Comparison of ENCODE assay signal across 1 cellular context in the genomic region with DNA sequence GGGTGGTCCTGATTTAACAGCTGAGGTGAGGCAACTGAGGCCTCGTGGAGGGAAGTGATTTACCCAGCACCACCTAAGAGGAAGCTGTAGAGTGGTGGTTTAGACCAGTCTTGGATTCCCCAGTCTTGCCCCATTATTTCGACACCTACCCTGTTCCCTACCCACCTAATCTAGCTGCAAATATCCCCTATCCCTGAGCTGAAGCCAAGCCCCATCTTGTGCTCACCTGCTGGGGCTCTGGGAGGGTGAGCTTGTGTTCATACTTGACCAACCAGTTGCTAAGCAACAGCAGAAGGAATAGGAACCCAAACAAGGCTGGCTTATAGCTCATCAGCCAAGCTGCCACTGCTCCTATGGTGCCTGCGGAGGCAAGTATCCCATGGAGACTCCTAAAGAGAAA.
TF ChIP-seq lines count a peak whose summit lies in the region.

No MANE protein-coding gene starts in this region.

TF ChIP-seq in HepG2, 621 proteins besides CTCF, POLR2A, EP300 and RAD21:
- TF ChIP-seq RFX3 (CRISPR knock-in tag; IDR thresholded peaks at IDR 0.05) (0 out of 2 replicates have a peak, but pooled peaks have one; percentile 31), RBM22 (optimal IDR thresholded peaks at IDR 0.05; ENCODE audit: low read length) (no peak), RFX1 (IDR thresholded peaks at IDR 0.05) (peak; percentile 47)
